In the genomic region with DNA sequence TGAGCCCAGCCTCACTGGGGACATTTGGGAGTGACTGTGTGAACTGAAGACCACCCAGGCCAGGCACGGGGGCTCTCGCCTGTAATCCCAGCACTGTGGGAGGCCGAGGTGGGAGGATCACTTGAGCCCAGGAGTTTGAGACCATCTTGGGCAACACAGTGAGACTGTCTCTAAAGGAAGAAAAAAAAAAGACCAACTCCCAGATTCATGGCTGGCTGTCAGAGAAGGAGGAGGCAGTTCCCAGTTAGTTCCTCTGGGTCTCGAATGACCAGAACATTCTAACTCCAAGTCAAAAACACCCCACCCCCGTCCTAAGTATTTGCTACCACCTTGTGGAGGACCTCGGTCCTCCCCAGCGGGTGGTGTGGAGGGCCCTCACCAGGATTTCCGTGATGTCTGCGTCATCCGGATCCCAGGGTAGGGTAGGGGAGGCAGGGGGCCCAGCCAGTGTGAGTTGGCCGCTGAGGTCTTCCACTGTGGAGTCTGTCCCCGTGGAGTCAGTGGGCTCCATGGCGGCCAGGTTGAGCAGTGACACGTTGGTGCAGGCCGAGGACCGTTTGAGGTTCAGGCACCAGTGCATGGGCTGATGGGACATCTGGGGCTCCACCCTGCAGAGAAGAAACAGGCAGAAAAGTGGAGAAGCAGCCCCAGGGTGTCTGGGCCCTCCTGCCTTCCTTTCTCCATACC, we compare ENCODE assay signal across 1 cellular context.
TF ChIP-seq lines count a peak whose summit lies in the region.

No MANE protein-coding gene starts in this region.

TF ChIP-seq in K562, 482 proteins besides CTCF, POLR2A, EP300 and RAD21 (continued from another document and continues in another):
- TF ChIP-seq KLF10 (CRISPR knock-in tag; IDR thresholded peaks at IDR 0.05) (no peak), RNF219 (CRISPR knock-in tag; IDR thresholded peaks at IDR 0.05) (no peak), POLR2AphosphoS2 (IDR thresholded peaks at IDR 0.05; ENCODE audit: low read length) (no peak), SRSF3 (IDR thresholded peaks at IDR 0.05; ENCODE audit: insufficient read depth, low read length) (no peak), EP400 (IDR thresholded peaks at IDR 0.05) (peak; percentile 88), PCBP1 (IDR thresholded peaks at IDR 0.05; ENCODE audit: low read depth, low read length, poor library complexity, severe bottlenecking) (no peak), ZNF140 (CRISPR knock-in tag; IDR thresholded peaks at IDR 0.05) (no peak), HDAC2 (IDR thresholded peaks at IDR 0.05) (peak; percentile 56; the same call in 1 of the 2 replicates), FOXK1 (CRISPR knock-in tag; IDR thresholded peaks at IDR 0.05; ENCODE audit: borderline replicate concordance) (no peak), SUPT5H (IDR thresholded peaks at IDR 0.05) (0 out of 2 replicates have a peak, but pooled peaks have one; percentile 55), BHLHE40 (IDR thresholded peaks at IDR 0.05; ENCODE audit: low read length) (no peak), MLX (CRISPR knock-in tag; conservative IDR thresholded peaks at IDR 0.05) (no peak), ZNF436 (CRISPR knock-in tag; IDR thresholded peaks at IDR 0.05) (no peak), ZNF766 (CRISPR knock-in tag; conservative IDR thresholded peaks at IDR 0.05) (no peak), ZNF263 (CRISPR knock-in tag; IDR thresholded peaks at IDR 0.05; ENCODE audit: borderline replicate concordance) (peak; percentile 90), ATF7 (IDR thresholded peaks at IDR 0.05) (peak; percentile 81; the same call in 1 of the 2 replicates), HLTF (IDR thresholded peaks at IDR 0.05) (no peak), ZNF444 (CRISPR knock-in tag; IDR thresholded peaks at IDR 0.05) (no peak), MCM3 (IDR thresholded peaks at IDR 0.05) (no peak), ZNF79 (CRISPR knock-in tag; IDR thresholded peaks at IDR 0.05; ENCODE audit: low read depth) (no peak), MAX (CRISPR knock-in tag; IDR thresholded peaks at IDR 0.05) (peak; percentile 42; the same call in 1 of the 2 replicates), BCL6 (CRISPR knock-in tag; IDR thresholded peaks at IDR 0.05) (no peak), MCM2 (IDR thresholded peaks at IDR 0.05; ENCODE audit: low read depth) (no peak), PTTG1 (tag; IDR thresholded peaks at IDR 0.05; ENCODE audit: low read depth) (no peak), CBX8 (IDR thresholded peaks at IDR 0.05; ENCODE audit: borderline replicate concordance, extremely low read depth, low read depth, low read length, poor library complexity, severe bottlenecking) (no peak), FOXJ2 (tag; IDR thresholded peaks at IDR 0.05) (no peak), ATF2 (CRISPR knock-in tag; IDR thresholded peaks at IDR 0.05) (no peak), PTRF (tag; IDR thresholded peaks at IDR 0.05) (no peak), ZNF217 (CRISPR knock-in tag; IDR thresholded peaks at IDR 0.05) (no peak)
- TF ChIP-seq, protein P1, sequence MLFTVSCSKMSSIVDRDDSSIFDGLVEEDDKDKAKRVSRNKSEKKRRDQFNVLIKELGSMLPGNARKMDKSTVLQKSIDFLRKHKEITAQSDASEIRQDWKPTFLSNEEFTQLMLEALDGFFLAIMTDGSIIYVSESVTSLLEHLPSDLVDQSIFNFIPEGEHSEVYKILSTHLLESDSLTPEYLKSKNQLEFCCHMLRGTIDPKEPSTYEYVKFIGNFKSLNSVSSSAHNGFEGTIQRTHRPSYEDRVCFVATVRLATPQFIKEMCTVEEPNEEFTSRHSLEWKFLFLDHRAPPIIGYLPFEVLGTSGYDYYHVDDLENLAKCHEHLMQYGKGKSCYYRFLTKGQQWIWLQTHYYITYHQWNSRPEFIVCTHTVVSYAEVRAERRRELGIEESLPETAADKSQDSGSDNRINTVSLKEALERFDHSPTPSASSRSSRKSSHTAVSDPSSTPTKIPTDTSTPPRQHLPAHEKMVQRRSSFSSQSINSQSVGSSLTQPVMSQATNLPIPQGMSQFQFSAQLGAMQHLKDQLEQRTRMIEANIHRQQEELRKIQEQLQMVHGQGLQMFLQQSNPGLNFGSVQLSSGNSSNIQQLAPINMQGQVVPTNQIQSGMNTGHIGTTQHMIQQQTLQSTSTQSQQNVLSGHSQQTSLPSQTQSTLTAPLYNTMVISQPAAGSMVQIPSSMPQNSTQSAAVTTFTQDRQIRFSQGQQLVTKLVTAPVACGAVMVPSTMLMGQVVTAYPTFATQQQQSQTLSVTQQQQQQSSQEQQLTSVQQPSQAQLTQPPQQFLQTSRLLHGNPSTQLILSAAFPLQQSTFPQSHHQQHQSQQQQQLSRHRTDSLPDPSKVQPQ (CRISPR knock-in tag; IDR thresholded peaks at IDR 0.05; ENCODE audit: borderline replicate concordance), result no peak
- TF ChIP-seq, protein P2, sequence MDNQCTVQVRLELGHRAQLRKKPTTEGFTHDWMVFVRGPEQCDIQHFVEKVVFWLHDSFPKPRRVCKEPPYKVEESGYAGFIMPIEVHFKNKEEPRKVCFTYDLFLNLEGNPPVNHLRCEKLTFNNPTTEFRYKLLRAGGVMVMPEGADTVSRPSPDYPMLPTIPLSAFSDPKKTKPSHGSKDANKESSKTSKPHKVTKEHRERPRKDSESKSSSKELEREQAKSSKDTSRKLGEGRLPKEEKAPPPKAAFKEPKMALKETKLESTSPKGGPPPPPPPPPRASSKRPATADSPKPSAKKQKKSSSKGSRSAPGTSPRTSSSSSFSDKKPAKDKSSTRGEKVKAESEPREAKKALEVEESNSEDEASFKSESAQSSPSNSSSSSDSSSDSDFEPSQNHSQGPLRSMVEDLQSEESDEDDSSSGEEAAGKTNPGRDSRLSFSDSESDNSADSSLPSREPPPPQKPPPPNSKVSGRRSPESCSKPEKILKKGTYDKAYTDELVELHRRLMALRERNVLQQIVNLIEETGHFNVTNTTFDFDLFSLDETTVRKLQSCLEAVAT (IDR thresholded peaks at IDR 0.05), result no peak
- TF ChIP-seq, protein P3, sequence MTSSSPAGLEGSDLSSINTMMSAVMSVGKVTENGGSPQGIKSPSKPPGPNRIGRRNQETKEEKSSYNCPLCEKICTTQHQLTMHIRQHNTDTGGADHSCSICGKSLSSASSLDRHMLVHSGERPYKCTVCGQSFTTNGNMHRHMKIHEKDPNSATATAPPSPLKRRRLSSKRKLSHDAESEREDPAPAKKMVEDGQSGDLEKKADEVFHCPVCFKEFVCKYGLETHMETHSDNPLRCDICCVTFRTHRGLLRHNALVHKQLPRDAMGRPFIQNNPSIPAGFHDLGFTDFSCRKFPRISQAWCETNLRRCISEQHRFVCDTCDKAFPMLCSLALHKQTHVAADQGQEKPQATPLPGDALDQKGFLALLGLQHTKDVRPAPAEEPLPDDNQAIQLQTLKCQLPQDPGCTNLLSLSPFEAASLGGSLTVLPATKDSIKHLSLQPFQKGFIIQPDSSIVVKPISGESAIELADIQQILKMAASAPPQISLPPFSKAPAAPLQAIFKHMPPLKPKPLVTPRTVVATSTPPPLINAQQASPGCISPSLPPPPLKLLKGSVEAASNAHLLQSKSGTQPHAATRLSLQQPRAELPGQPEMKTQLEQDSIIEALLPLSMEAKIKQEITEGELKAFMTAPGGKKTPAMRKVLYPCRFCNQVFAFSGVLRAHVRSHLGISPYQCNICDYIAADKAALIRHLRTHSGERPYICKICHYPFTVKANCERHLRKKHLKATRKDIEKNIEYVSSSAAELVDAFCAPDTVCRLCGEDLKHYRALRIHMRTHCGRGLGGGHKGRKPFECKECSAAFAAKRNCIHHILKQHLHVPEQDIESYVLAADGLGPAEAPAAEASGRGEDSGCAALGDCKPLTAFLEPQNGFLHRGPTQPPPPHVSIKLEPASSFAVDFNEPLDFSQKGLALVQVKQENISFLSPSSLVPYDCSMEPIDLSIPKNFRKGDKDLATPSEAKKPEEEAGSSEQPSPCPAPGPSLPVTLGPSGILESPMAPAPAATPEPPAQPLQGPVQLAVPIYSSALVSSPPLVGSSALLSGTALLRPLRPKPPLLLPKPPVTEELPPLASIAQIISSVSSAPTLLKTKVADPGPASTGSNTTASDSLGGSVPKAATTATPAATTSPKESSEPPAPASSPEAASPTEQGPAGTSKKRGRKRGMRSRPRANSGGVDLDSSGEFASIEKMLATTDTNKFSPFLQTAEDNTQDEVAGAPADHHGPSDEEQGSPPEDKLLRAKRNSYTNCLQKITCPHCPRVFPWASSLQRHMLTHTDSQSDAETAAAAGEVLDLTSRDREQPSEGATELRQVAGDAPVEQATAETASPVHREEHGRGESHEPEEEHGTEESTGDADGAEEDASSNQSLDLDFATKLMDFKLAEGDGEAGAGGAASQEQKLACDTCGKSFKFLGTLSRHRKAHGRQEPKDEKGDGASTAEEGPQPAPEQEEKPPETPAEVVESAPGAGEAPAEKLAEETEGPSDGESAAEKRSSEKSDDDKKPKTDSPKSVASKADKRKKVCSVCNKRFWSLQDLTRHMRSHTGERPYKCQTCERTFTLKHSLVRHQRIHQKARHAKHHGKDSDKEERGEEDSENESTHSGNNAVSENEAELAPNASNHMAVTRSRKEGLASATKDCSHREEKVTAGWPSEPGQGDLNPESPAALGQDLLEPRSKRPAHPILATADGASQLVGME (CRISPR knock-in tag; IDR thresholded peaks at IDR 0.05), result no peak
- TF ChIP-seq, protein P4, sequence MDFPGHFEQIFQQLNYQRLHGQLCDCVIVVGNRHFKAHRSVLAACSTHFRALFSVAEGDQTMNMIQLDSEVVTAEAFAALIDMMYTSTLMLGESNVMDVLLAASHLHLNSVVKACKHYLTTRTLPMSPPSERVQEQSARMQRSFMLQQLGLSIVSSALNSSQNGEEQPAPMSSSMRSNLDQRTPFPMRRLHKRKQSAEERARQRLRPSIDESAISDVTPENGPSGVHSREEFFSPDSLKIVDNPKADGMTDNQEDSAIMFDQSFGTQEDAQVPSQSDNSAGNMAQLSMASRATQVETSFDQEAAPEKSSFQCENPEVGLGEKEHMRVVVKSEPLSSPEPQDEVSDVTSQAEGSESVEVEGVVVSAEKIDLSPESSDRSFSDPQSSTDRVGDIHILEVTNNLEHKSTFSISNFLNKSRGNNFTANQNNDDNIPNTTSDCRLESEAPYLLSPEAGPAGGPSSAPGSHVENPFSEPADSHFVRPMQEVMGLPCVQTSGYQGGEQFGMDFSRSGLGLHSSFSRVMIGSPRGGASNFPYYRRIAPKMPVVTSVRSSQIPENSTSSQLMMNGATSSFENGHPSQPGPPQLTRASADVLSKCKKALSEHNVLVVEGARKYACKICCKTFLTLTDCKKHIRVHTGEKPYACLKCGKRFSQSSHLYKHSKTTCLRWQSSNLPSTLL (IDR thresholded peaks at IDR 0.05), result no peak
- TF ChIP-seq, protein P5, sequence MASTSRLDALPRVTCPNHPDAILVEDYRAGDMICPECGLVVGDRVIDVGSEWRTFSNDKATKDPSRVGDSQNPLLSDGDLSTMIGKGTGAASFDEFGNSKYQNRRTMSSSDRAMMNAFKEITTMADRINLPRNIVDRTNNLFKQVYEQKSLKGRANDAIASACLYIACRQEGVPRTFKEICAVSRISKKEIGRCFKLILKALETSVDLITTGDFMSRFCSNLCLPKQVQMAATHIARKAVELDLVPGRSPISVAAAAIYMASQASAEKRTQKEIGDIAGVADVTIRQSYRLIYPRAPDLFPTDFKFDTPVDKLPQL (IDR thresholded peaks at IDR 0.05; ENCODE audit: extremely low read depth, insufficient read length), result no peak
- TF ChIP-seq, protein P6, sequence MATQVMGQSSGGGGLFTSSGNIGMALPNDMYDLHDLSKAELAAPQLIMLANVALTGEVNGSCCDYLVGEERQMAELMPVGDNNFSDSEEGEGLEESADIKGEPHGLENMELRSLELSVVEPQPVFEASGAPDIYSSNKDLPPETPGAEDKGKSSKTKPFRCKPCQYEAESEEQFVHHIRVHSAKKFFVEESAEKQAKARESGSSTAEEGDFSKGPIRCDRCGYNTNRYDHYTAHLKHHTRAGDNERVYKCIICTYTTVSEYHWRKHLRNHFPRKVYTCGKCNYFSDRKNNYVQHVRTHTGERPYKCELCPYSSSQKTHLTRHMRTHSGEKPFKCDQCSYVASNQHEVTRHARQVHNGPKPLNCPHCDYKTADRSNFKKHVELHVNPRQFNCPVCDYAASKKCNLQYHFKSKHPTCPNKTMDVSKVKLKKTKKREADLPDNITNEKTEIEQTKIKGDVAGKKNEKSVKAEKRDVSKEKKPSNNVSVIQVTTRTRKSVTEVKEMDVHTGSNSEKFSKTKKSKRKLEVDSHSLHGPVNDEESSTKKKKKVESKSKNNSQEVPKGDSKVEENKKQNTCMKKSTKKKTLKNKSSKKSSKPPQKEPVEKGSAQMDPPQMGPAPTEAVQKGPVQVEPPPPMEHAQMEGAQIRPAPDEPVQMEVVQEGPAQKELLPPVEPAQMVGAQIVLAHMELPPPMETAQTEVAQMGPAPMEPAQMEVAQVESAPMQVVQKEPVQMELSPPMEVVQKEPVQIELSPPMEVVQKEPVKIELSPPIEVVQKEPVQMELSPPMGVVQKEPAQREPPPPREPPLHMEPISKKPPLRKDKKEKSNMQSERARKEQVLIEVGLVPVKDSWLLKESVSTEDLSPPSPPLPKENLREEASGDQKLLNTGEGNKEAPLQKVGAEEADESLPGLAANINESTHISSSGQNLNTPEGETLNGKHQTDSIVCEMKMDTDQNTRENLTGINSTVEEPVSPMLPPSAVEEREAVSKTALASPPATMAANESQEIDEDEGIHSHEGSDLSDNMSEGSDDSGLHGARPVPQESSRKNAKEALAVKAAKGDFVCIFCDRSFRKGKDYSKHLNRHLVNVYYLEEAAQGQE (CRISPR knock-in tag; IDR thresholded peaks at IDR 0.05; ENCODE audit: low read depth), result no peak
